14 cellular contexts compared by ENCODE assay signal in the genomic region with DNA sequence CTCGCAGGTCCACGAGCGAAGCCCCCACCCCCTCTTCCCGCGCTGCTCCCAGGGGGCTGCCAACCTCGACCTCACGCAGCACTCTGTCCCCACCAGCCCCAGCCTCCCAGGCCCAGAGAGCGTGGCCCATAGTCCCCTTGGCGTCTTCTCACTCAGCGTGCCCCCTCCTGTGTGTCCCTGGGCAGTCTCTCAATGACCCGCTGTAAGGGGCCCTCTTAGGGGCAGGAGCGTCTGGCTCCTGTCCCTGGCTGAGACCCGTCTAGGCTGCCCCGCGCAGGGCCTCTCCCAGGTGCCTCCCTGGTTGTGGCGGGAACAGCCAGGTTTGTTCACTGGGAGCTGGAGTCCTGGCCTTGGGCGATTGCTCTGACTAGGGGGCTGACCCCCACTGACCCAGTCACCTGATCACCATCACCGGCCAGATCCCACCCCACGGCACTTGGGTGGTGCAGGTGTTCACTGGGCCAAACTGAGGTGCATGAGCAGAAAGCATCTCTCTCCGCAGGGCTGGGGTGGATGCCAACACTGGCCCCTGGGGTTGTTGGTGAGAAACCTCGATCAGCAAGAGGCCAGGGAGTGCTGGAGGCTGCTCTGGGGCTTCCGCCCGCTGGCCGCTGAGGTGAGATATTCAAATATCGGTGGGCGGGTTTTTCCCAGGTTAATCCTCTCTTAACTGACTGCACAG. TPM values are rescaled to one million over a fixed set of nuclear protein-coding genes. Genes with fewer than 3 reads are reported as not detected.
A peak's percentile ranks its signal among the peaks of the same experiment; 100 is the strongest.
DNase-seq lines count a peak whose midpoint lies in the region; ATAC-seq, FAIRE-seq and TF ChIP-seq lines count a peak whose summit lies in the region.
"Had no signal": no experiment of that assay in that cellular context is flagged by ENCODE, and none has a peak within 500 bp of the region (broad histone marks: within the 10 kb centered on the region; RNA-seq: fewer than 3 reads in every experiment).

No MANE protein-coding gene starts in this region.

- TF ChIP-seq POLR2A in GM12892 (IDR thresholded peaks at IDR 0.05; ENCODE audit: low read depth, low read length), result peak; percentile 76

- H3K4me3 Mint-ChIP-seq in progenitor cell of endocrine pancreas (ENCODE audit: low read depth), result no peak overlapping the region

- DNase-seq in GM12892 (ENCODE audit: insufficient read length) (no peak), NOMO-1 treated with dmso at 0.1 percent for 144 hours (lab: John Stamatoyannopoulos, UW; ENCODE audit: unreplicated experiment) (no peak), progenitor cell of endocrine pancreas (ENCODE audit: low spot score, unreplicated experiment) (no peak), NCI-H1436 (lab: John Stamatoyannopoulos, UW) (no peak), EL (no peak)
- DNase-seq: activated gamma-delta T cell; DMS 273 treated with DMSO at 0.1 percent for 48 hours; SJCRH30; stimulated activated CD4-positive, alpha-beta T cell treated with anti-CD3 and anti-CD28 coated beads, Interleukin-2, amount 100 ng/mL, for 48 hours had no signal

- ATAC-seq in GM21367 (IDR thresholded peaks at IDR 0.05; ENCODE audit: unreplicated experiment), result peak; percentile 38
- ATAC-seq in HG03135 (IDR thresholded peaks at IDR 0.05; ENCODE audit: unreplicated experiment), result peak; percentile 42

- no peak overlapping the region for H3K9ac ChIP-seq in iPS-15b (ENCODE audit: low read depth, low read length)
- H3K9ac ChIP-seq: KMS-11 had no signal

- FAIRE-seq in GM12892 (lab: Jason Lieb, UNC), result peak; percentile 99

- no peak overlapping the region for H3K27ac Mint-ChIP-seq in progenitor cell of endocrine pancreas

- H3K4me3 ChIP-seq in iPS-15b (ENCODE audit: low read depth, low read length), result peak overlapping the region; percentile 43
- H3K4me3 ChIP-seq: SJCRH30 had no signal

- H3K9me3 ChIP-seq in iPS-15b (ENCODE audit: control insufficient read depth, insufficient read depth, low read length), result no peaks in the 10 kb centered on the region
- H3K9me3 ChIP-seq: SJCRH30 had no signal

- no peaks in the 10 kb centered on the region for H3K36me3 ChIP-seq in iPS-15b (ENCODE audit: control insufficient read depth, insufficient read depth, low read length)
- H3K36me3 ChIP-seq: SJCRH30 had no signal

- H3K9me3 Mint-ChIP-seq in progenitor cell of endocrine pancreas (ENCODE audit: low read depth), result no peaks in the 10 kb centered on the region

- H3K4me1 Mint-ChIP-seq in progenitor cell of endocrine pancreas (ENCODE audit: low read depth), result no peaks in the 10 kb centered on the region

- H3K36me3 Mint-ChIP-seq in progenitor cell of endocrine pancreas (ENCODE audit: insufficient read depth), result no peaks in the 10 kb centered on the region

- H3K27me3 ChIP-seq in iPS-15b (ENCODE audit: control insufficient read depth, insufficient read depth, low read length), result no peaks in the 10 kb centered on the region
- H3K27me3 ChIP-seq: SJCRH30 had no signal

- no peak for TF ChIP-seq CTCF in progenitor cell of endocrine pancreas (IDR thresholded peaks at IDR 0.05; ENCODE audit: unreplicated experiment)

- H3K27me3 Mint-ChIP-seq in progenitor cell of endocrine pancreas, result peaks cover 19% of the 10 kb centered on the region

- H3K4me1 ChIP-seq in iPS-15b (ENCODE audit: control insufficient read depth, insufficient read depth, low read length), result peaks cover 3% of the 10 kb centered on the region
- H3K4me1 ChIP-seq: SJCRH30 had no signal

RNA-seq across cellular contexts. Expression of a gene that starts 12.6 kb away (rescaled TPM):
- 36.4 TPM for polyA plus RNA-seq in GM12892 (2012; ENCODE audit: missing spikeins)
- 0.07 and 0.16 TPM in 2 replicates for total RNA-seq in progenitor cell of endocrine pancreas
- total RNA-seq: epithelial cell of proximal tubule, SJCRH30 had no signal
